ENCODE assay signal across 9 cellular contexts in the genomic region with DNA sequence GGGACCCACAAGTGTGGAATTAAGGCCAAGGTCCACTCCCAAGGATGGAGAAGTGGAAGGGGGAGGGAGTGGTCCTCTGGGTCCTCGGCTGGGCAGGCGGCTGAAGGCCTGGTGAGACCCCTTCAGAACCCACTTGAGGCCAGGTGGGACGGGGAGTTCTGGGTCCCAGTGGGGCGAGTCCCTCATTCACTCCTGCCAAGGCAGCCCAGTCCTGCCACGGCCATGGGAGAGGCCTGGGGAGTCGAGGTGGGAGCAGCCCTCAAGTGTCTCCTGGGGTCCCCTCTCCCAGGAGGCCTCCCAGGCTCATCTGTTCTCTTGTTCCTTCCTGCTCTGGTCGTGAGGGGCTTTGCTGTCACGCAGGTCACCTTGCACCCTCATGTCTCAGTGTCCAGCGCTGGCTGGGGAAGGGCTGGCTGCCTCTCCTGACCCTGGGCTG. TPM values are rescaled to one million over a fixed set of nuclear protein-coding genes. Genes with fewer than 3 reads are reported as not detected.
DNase-seq lines count a peak whose midpoint lies in the region; ATAC-seq and TF ChIP-seq lines count a peak whose summit lies in the region.
"Had no signal": no experiment of that assay in that cellular context is flagged by ENCODE, and none has a peak within 500 bp of the region (broad histone marks: within the 10 kb centered on the region; RNA-seq: fewer than 3 reads in every experiment).

No MANE protein-coding gene starts in this region.

- peaks cover 0 to 11% of the 10 kb centered on the region in 2 donors for H3K36me3 Mint-ChIP-seq in CD14-positive monocyte
- H3K36me3 Mint-ChIP-seq in T-helper 17 cell (ENCODE audit: low read depth), result no peaks in the 10 kb centered on the region
- H3K36me3 Mint-ChIP-seq in immature natural killer cell, result no peaks in the 10 kb centered on the region

- H3K4me3 Mint-ChIP-seq in CD14-positive monocyte (peak overlapping the region in 1 of 2 donors; percentile 75), T-helper 17 cell (no peak overlapping the region), immature natural killer cell (no peak overlapping the region)

- H3K27me3 Mint-ChIP-seq in CD14-positive monocyte (ENCODE audit: low read depth in 3 of 3), result peaks cover 0 to 5% (median 2%) of the 10 kb centered on the region in 3 donors
- no peaks in the 10 kb centered on the region for H3K27me3 Mint-ChIP-seq in T-helper 17 cell
- peaks cover 0 to 5% (median 3%) of the 10 kb centered on the region in 3 donors for H3K27me3 Mint-ChIP-seq in immature natural killer cell (ENCODE audit: low read depth in 3 of 3)

- ATAC-seq in GM21360 (IDR thresholded peaks at IDR 0.05; ENCODE audit: unreplicated experiment), result peak; percentile 12
- ATAC-seq in T-helper 17 cell, result no peak
- ATAC-seq in GM21576 (IDR thresholded peaks at IDR 0.05; ENCODE audit: unreplicated experiment), result no peak

- H3K9me3 Mint-ChIP-seq in CD14-positive monocyte, result peaks cover 0 to 10% (median 5%) of the 10 kb centered on the region in 7 donors
- H3K9me3 Mint-ChIP-seq in immature natural killer cell, result peaks cover 0 to 6% (median 0%) of the 10 kb centered on the region in 6 donors

- H3K9me3 ChIP-seq in T-helper 17 cell (ENCODE audit: control insufficient read depth, low read length, poor library complexity, severe bottlenecking), result no peaks in the 10 kb centered on the region

- DNase-seq in CD14-positive monocyte (ENCODE audit: low spot score) (no peak), T-helper 17 cell (no peak), immature natural killer cell (no peak), LoVo (ENCODE audit: low spot score) (no peak), NCI-H146 treated with DMSO at 0.1 percent for 48 hours (lab: John Stamatoyannopoulos, UW; ENCODE audit: unreplicated experiment) (no peak)
- DNase-seq in effector CD4-positive, alpha-beta T cell, result no peak
- DNase-seq: HCEC 1CT had no signal

- H3K4me1 Mint-ChIP-seq in CD14-positive monocyte, result peaks cover 65% of the 10 kb centered on the region
- H3K4me1 Mint-ChIP-seq in T-helper 17 cell, result peaks cover 31% of the 10 kb centered on the region
- peaks cover 17 to 37% of the 10 kb centered on the region in 2 donors for H3K4me1 Mint-ChIP-seq in immature natural killer cell

- H3K27ac Mint-ChIP-seq in CD14-positive monocyte (peak overlapping the region; percentile 95 to 99 (median 98)), T-helper 17 cell (peak overlapping the region; percentile 96), immature natural killer cell (peak overlapping the region; percentile 68 to 83 (median 76))

- no peak for TF ChIP-seq CTCF in CD14-positive monocyte (IDR thresholded peaks at IDR 0.05)

- intact Hi-C loops in CD14-positive monocyte (cut with micrococcal nuclease), result no loop called here

RNA-seq across cellular contexts. Expression of a gene that starts 6.1 kb away (rescaled TPM):
- polyA plus RNA-seq in CD14-positive monocyte (10 to 100 TPM; 19.1 to 26.9 TPM), immature natural killer cell (10 to 100 TPM; 12.6 to 71.0 (median 22.7) TPM)
- total RNA-seq in T-helper 17 cell, result 10 to 100 TPM; 36.0 to 62.0 TPM

RNA-seq across cellular contexts. Expression of a gene that starts 30.7 kb away (rescaled TPM):
- 10 to 100 TPM; 27.6 to 28.2 TPM for polyA plus RNA-seq in CD14-positive monocyte
- total RNA-seq in T-helper 17 cell, result 10 to 100 TPM; 66.0 to 72.5 TPM
- 10 to 100 TPM; 35.1 to 43.7 (median 40.2) TPM for polyA plus RNA-seq in immature natural killer cell

RNA-seq across cellular contexts. Expression of a gene that starts 56.8 kb away (rescaled TPM):
- polyA plus RNA-seq in CD14-positive monocyte (100 to 1,000 TPM in 1 of 2 donors, 10 to 100 TPM in 1; 76.1 to 103 TPM), immature natural killer cell (100 to 1,000 TPM; 207 to 318 (median 314) TPM)
- 100 to 1,000 TPM; 211 to 228 TPM for total RNA-seq in T-helper 17 cell
